Comparison of ENCODE assay signal across 9 cellular contexts in the genomic region with DNA sequence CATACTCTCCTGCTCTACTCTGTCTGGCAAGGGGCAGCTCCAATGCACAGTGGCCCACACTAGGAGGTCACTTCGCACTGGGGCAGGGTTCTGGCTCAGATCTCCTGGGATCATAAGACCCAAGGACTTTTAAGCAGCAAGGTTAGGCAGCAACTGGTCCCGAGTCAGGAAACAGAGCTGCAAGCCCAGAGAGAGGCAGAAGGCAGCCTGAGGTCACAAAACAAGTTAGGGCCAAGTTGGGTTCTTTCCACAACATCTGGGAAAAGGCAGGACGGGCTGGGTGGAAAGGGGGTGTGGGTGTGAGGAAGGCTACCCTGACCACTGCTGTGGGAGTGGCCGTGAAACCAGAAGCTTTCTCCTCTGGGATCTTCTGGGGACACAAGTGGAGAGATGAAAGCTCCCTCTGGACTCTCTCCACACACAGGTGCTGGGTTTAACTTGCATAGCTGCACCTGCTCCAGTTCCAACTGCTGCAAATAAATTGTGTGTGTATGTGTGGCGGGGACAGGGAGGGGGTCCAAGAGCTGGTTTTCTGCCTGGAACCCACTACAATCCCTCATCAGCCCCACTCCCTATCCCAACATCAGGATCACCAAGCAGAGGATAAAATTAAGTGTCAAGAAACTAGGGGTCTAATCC. TPM values are rescaled to one million over a fixed set of nuclear protein-coding genes. Genes with fewer than 3 reads are reported as not detected.
DNase-seq lines count a peak whose midpoint lies in the region; ATAC-seq and TF ChIP-seq lines count a peak whose summit lies in the region.
"Had no signal": no experiment of that assay in that cellular context is flagged by ENCODE, and none has a peak within 500 bp of the region (broad histone marks: within the 10 kb centered on the region; RNA-seq: fewer than 3 reads in every experiment).

No MANE protein-coding gene starts in this region.

- no peaks in the 10 kb centered on the region for H3F3A ChIP-seq in neural progenitor cell (ENCODE audit: low read depth)

- H3K4me3 Mint-ChIP-seq in neural progenitor cell, result no peak overlapping the region

- TF ChIP-seq CTCF in DND-41 (IDR thresholded peaks at IDR 0.05; ENCODE audit: borderline replicate concordance, extremely low read depth, low read length, poor library complexity, severe bottlenecking), result peak; percentile 6
- no peak for TF ChIP-seq CTCF in neural progenitor cell (IDR thresholded peaks at IDR 0.05)

- peaks cover 6% of the 10 kb centered on the region for H3K27me3 Mint-ChIP-seq in neural progenitor cell (ENCODE audit: insufficient read depth, low read depth)

- H3K4me1 Mint-ChIP-seq in neural progenitor cell, result peaks cover 31% of the 10 kb centered on the region

- peaks cover 7% of the 10 kb centered on the region for H4K20me1 ChIP-seq in DND-41 (ENCODE audit: insufficient read depth, low read length)
- H4K20me1 ChIP-seq in neural progenitor cell (ENCODE audit: low read depth), result no peaks in the 10 kb centered on the region

- H3K27me3 ChIP-seq in DND-41 (ENCODE audit: insufficient read depth, low read length, poor library complexity), result no peaks in the 10 kb centered on the region
- H3K27me3 ChIP-seq in neural progenitor cell, result no peaks in the 10 kb centered on the region

- H3K27ac ChIP-seq in DND-41 (ENCODE audit: low read length) (peak overlapping the region; percentile 100), neural progenitor cell (no peak overlapping the region)

- H3K4me1 ChIP-seq in DND-41 (ENCODE audit: insufficient read depth, low read length) (peaks cover 79% of the 10 kb centered on the region), neural progenitor cell (peaks cover 18% of the 10 kb centered on the region)

- ATAC-seq in DND-41 (ENCODE audit: insufficient read depth, low read depth) (no peak), HG02763 (IDR thresholded peaks at IDR 0.05; ENCODE audit: unreplicated experiment) (no peak), GM18858 (IDR thresholded peaks at IDR 0.05; ENCODE audit: unreplicated experiment) (no peak)

- peak overlapping the region; percentile 63 to 96 for H3K4me3 ChIP-seq in DND-41 (ENCODE audit: low read depth in 1 of 2, low read length in 2 of 2)
- no peak overlapping the region for H3K4me3 ChIP-seq in neural progenitor cell

- H3K79me2 ChIP-seq in DND-41 (ENCODE audit: insufficient read depth, low read length) (peaks cover 95% of the 10 kb centered on the region), neural progenitor cell (ENCODE audit: low read depth) (no peaks in the 10 kb centered on the region)

- H3K36me3 ChIP-seq in DND-41 (ENCODE audit: insufficient read depth, low read length) (peaks cover 45% of the 10 kb centered on the region), neural progenitor cell (no peaks in the 10 kb centered on the region)

- no peaks in the 10 kb centered on the region for H3K36me3 Mint-ChIP-seq in neural progenitor cell

- H3K9me3 Mint-ChIP-seq in neural progenitor cell, result peaks cover 2% of the 10 kb centered on the region

- H3K9ac ChIP-seq in DND-41 (ENCODE audit: low read depth, low read length) (peak overlapping the region; percentile 99), neural progenitor cell (no peak overlapping the region)

- peak; percentile 80 for DNase-seq in DND-41
- peak; percentile 68 for DNase-seq in NAMALWA (ENCODE audit: low spot score)
- DNase-seq in ecto neural progenitor cell (ENCODE audit: low spot score), result peak; percentile 48
- DNase-seq in neural progenitor cell (ENCODE audit: low spot score), result no peak
- DNase-seq in SK-N-DZ (ENCODE audit: low spot score), result no peak
- DNase-seq in DMS79 (lab: John Stamatoyannopoulos, UW), result no peak

- H3K4me2 ChIP-seq in DND-41 (ENCODE audit: insufficient read depth, low read length) (peak overlapping the region; percentile 65), neural progenitor cell (no peak overlapping the region)

- H3K27ac Mint-ChIP-seq in neural progenitor cell, result peak overlapping the region; percentile 85

- no peaks in the 10 kb centered on the region for H3K9me3 ChIP-seq in DND-41 (ENCODE audit: insufficient read depth, low read length, severe bottlenecking)
- H3K9me3 ChIP-seq in neural progenitor cell (ENCODE audit: low read depth), result no peaks in the 10 kb centered on the region

- H2AFZ ChIP-seq in DND-41 (ENCODE audit: low read depth, low read length) (no peak overlapping the region), neural progenitor cell (replicated peaks) (no peak overlapping the region)

RNA-seq across cellular contexts. Expression of gene TSPOAP1, which starts 8.0 kb away (rescaled TPM):
- total RNA-seq in neural progenitor cell (ENCODE audit: low replicate concordance), result 13.8 and 48.7 TPM in 2 replicates
- polyA plus RNA-seq in SK-N-DZ (2014; cell fraction: cytosol; rRNA removed), result 11.4 and 23.2 TPM in 2 replicates
- polyA plus RNA-seq in SK-N-DZ (2014; cell fraction: nucleus; rRNA removed), result 65.5 and 69.6 TPM in 2 replicates
- total RNA-seq: endothelial cell of umbilical vein had no signal
- polyA plus RNA-seq: endothelial cell of umbilical vein had no signal

RNA-seq across cellular contexts. Expression of gene SUPT4H1, which starts 15.4 kb away (rescaled TPM):
- 60.2 and 103 TPM in 2 replicates for total RNA-seq in neural progenitor cell (ENCODE audit: low replicate concordance)
- 215 and 376 TPM in 2 replicates for polyA plus RNA-seq in SK-N-DZ (2014; cell fraction: cytosol; rRNA removed)
- 80.2 and 156 TPM in 2 replicates for polyA plus RNA-seq in SK-N-DZ (2014; cell fraction: nucleus; rRNA removed)

RNA-seq across cellular contexts. Expression of gene MPO, which starts 55.8 kb away (rescaled TPM):
- not detected in 2 replicates for total RNA-seq in neural progenitor cell (ENCODE audit: low replicate concordance)
- polyA plus RNA-seq in SK-N-DZ (2014; cell fraction: cytosol; rRNA removed), result 0.38 and 0.44 TPM in 2 replicates
- polyA plus RNA-seq in SK-N-DZ (2014; cell fraction: nucleus; rRNA removed), result 0.33 and 0.51 TPM in 2 replicates
- total RNA-seq: endothelial cell of umbilical vein had no signal
- polyA plus RNA-seq: endothelial cell of umbilical vein had no signal

Comparison
In these comparisons a context has a peak if more than half of its experiments do, and no peak if none do; other contexts are left out.
1. DNase-seq: peak in DND-41 (single experiment), NAMALWA (single experiment) and ecto neural progenitor cell (single experiment); none in neural progenitor cell (single experiment), SK-N-DZ (single experiment) and DMS79 (single experiment).